In genomic region chr19:5680437-5681368, GRCh38 we compare ENCODE assay signal across 1 cellular context.
TF ChIP-seq lines count a peak whose summit lies in the region.

A gene with protein sequence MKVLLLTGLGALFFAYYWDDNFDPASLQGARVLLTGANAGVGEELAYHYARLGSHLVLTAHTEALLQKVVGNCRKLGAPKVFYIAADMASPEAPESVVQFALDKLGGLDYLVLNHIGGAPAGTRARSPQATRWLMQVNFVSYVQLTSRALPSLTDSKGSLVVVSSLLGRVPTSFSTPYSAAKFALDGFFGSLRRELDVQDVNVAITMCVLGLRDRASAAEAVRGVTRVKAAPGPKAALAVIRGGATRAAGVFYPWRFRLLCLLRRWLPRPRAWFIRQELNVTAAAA (plus strand): TSS chr19:5681027. CDS start chr19:5684833, 3,806 bp downstream.
A gene with protein sequence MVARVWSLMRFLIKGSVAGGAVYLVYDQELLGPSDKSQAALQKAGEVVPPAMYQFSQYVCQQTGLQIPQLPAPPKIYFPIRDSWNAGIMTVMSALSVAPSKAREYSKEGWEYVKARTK (minus strand): TSS chr19:5680516. CDS start chr19:5680486, 30 bp downstream.

TF ChIP-seq in HepG2, 621 proteins besides CTCF, POLR2A, EP300 and RAD21 (continued from another document and continues in another):
- TF ChIP-seq TFE3 (CRISPR knock-in tag; IDR thresholded peaks at IDR 0.05): peak; percentile 56
- no peak for TF ChIP-seq HMG20A (CRISPR knock-in tag; IDR thresholded peaks at IDR 0.05; ENCODE audit: borderline replicate concordance)
- no peak for TF ChIP-seq SOX6 (IDR thresholded peaks at IDR 0.05)
- TF ChIP-seq SOX6 (CRISPR knock-in tag; IDR thresholded peaks at IDR 0.05): no peak; the same call in 1 of the 2 replicates
- TF ChIP-seq, protein P1, sequence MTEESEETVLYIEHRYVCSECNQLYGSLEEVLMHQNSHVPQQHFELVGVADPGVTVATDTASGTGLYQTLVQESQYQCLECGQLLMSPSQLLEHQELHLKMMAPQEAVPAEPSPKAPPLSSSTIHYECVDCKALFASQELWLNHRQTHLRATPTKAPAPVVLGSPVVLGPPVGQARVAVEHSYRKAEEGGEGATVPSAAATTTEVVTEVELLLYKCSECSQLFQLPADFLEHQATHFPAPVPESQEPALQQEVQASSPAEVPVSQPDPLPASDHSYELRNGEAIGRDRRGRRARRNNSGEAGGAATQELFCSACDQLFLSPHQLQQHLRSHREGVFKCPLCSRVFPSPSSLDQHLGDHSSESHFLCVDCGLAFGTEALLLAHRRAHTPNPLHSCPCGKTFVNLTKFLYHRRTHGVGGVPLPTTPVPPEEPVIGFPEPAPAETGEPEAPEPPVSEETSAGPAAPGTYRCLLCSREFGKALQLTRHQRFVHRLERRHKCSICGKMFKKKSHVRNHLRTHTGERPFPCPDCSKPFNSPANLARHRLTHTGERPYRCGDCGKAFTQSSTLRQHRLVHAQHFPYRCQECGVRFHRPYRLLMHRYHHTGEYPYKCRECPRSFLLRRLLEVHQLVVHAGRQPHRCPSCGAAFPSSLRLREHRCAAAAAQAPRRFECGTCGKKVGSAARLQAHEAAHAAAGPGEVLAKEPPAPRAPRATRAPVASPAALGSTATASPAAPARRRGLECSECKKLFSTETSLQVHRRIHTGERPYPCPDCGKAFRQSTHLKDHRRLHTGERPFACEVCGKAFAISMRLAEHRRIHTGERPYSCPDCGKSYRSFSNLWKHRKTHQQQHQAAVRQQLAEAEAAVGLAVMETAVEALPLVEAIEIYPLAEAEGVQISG (CRISPR knock-in tag; IDR thresholded peaks at IDR 0.05): peak; percentile 97
- no peak for TF ChIP-seq ATRX (CRISPR knock-in tag; IDR thresholded peaks at IDR 0.05; ENCODE audit: borderline replicate concordance)
- TF ChIP-seq PPARG (CRISPR knock-in tag; conservative IDR thresholded peaks at IDR 0.05): no peak
- TF ChIP-seq TAF1 (CRISPR knock-in tag; IDR thresholded peaks at IDR 0.05): peak; percentile 66; the same call in 1 of the 2 replicates
- TF ChIP-seq ZFP37 (CRISPR knock-in tag; IDR thresholded peaks at IDR 0.05; ENCODE audit: borderline replicate concordance): no peak
- no peak for TF ChIP-seq CBX5 (CRISPR knock-in tag; IDR thresholded peaks at IDR 0.05; ENCODE audit: borderline replicate concordance)
- TF ChIP-seq, protein P2, sequence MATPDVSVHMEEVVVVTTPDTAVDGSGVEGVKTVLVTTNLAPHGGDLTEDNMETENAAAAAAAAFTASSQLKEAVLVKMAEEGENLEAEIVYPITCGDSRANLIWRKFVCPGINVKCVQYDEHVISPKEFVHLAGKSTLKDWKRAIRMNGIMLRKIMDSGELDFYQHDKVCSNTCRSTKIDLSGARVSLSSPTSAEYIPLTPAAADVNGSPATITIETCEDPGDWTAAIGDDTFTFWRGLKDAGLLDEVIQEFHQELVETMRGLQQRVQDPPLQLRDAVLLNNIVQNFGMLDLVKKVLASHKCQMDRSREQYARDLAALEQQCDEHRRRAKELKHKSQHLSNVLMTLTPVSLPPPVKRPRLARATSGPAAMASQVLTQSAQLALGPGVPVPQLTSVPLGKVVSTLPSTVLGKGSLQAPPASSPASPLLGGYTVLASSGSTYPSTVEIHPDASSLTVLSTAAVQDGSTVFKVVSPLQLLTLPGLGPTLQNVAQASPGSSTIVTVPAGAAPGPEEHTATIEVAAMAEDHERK (CRISPR knock-in tag; IDR thresholded peaks at IDR 0.05; ENCODE audit: low read depth): peak; percentile 81
- TF ChIP-seq ZNF773 (CRISPR knock-in tag; IDR thresholded peaks at IDR 0.05; ENCODE audit: borderline replicate concordance): peak; percentile 37; the same call in 1 of the 2 replicates
- peak; percentile 77 for TF ChIP-seq ZNF605 (CRISPR knock-in tag; IDR thresholded peaks at IDR 0.05)
- TF ChIP-seq DNMT1 (CRISPR knock-in tag; IDR thresholded peaks at IDR 0.05): no peak
- TF ChIP-seq ZNF83 (CRISPR knock-in tag; IDR thresholded peaks at IDR 0.05; ENCODE audit: borderline replicate concordance): no peak
- peak; percentile 97 for TF ChIP-seq ELF1 (CRISPR knock-in tag; IDR thresholded peaks at IDR 0.05)
- TF ChIP-seq ZNF737 (CRISPR knock-in tag; IDR thresholded peaks at IDR 0.05; ENCODE audit: borderline replicate concordance): no peak
- TF ChIP-seq CAMTA2 (CRISPR knock-in tag; IDR thresholded peaks at IDR 0.05; ENCODE audit: borderline replicate concordance): 0 out of 2 replicates have a peak, but pooled peaks have one; percentile 73
- TF ChIP-seq AHDC1 (CRISPR knock-in tag; IDR thresholded peaks at IDR 0.05; ENCODE audit: borderline replicate concordance): 0 out of 2 replicates have a peak, but pooled peaks have one; percentile 9
- TF ChIP-seq GABPB1 (CRISPR knock-in tag; IDR thresholded peaks at IDR 0.05): peak; percentile 98
- no peak for TF ChIP-seq KLF13 (CRISPR knock-in tag; IDR thresholded peaks at IDR 0.05)
- TF ChIP-seq ZNF644 (CRISPR knock-in tag; IDR thresholded peaks at IDR 0.05; ENCODE audit: low read depth): no peak
- TF ChIP-seq ZFP36L2 (CRISPR knock-in tag; IDR thresholded peaks at IDR 0.05): no peak
- TF ChIP-seq TBX2 (CRISPR knock-in tag; IDR thresholded peaks at IDR 0.05; ENCODE audit: borderline replicate concordance): peak; percentile 65; the same call in 1 of the 2 replicates
- TF ChIP-seq ZNF704 (CRISPR knock-in tag; IDR thresholded peaks at IDR 0.05; ENCODE audit: borderline replicate concordance): no peak
- peak; percentile 53 for TF ChIP-seq NFYB (CRISPR knock-in tag; IDR thresholded peaks at IDR 0.05)
- TF ChIP-seq IRF2 (CRISPR knock-in tag; IDR thresholded peaks at IDR 0.05): peak; percentile 95
- TF ChIP-seq ZFY (CRISPR knock-in tag; IDR thresholded peaks at IDR 0.05): peak; percentile 96
- TF ChIP-seq ZNF256 (CRISPR knock-in tag; conservative IDR thresholded peaks at IDR 0.05): no peak; the same call in 1 of the 2 replicates
- TF ChIP-seq ZKSCAN8 (CRISPR knock-in tag; IDR thresholded peaks at IDR 0.05; ENCODE audit: borderline replicate concordance): no peak
- TF ChIP-seq MATR3 (CRISPR knock-in tag; IDR thresholded peaks at IDR 0.05): no peak
- no peak for TF ChIP-seq TERF1 (CRISPR knock-in tag; IDR thresholded peaks at IDR 0.05)
- TF ChIP-seq ZNF383 (CRISPR knock-in tag; IDR thresholded peaks at IDR 0.05; ENCODE audit: borderline replicate concordance): no peak
- TF ChIP-seq ZNF343 (CRISPR knock-in tag; IDR thresholded peaks at IDR 0.05): no peak
- no peak for TF ChIP-seq CC2D1A (CRISPR knock-in tag; IDR thresholded peaks at IDR 0.05)
- TF ChIP-seq ZNF879 (CRISPR knock-in tag; IDR thresholded peaks at IDR 0.05): no peak
- no peak for TF ChIP-seq ZBTB3 (CRISPR knock-in tag; IDR thresholded peaks at IDR 0.05; ENCODE audit: borderline replicate concordance, low read depth)
- no peak for TF ChIP-seq GTF3A (CRISPR knock-in tag; conservative IDR thresholded peaks at IDR 0.05)
- no peak; the same call in 1 of the 2 replicates for TF ChIP-seq ISL2 (CRISPR knock-in tag; IDR thresholded peaks at IDR 0.05)
- TF ChIP-seq HHEX (CRISPR knock-in tag; IDR thresholded peaks at IDR 0.05): no peak
- no peak; the same call in 1 of the 2 replicates for TF ChIP-seq SALL2 (CRISPR knock-in tag; IDR thresholded peaks at IDR 0.05)
- 0 out of 2 replicates have a peak, but pooled peaks have one; percentile 19 for TF ChIP-seq ZNF784 (CRISPR knock-in tag; IDR thresholded peaks at IDR 0.05; ENCODE audit: borderline replicate concordance)
- no peak for TF ChIP-seq FIP1L1 (IDR thresholded peaks at IDR 0.05; ENCODE audit: borderline replicate concordance, insufficient read depth, low read depth, low read length)
- TF ChIP-seq NCOA1 (CRISPR knock-in tag; IDR thresholded peaks at IDR 0.05): no peak
- TF ChIP-seq ZNF562 (CRISPR knock-in tag; IDR thresholded peaks at IDR 0.05; ENCODE audit: borderline replicate concordance): no peak
- TF ChIP-seq, protein P3, sequence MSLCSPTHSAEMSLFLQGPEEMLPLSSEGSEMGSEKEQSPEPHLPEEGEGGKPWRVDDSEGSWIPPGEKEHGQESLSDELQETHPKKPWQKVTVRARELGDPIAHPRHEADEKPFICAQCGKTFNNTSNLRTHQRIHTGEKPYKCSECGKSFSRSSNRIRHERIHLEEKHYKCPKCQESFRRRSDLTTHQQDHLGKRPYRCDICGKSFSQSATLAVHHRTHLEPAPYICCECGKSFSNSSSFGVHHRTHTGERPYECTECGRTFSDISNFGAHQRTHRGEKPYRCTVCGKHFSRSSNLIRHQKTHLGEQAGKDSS (CRISPR knock-in tag; IDR thresholded peaks at IDR 0.05; ENCODE audit: borderline replicate concordance, low read depth): no peak; the same call in 1 of the 2 replicates
- TF ChIP-seq MTF1 (CRISPR knock-in tag; IDR thresholded peaks at IDR 0.05): no peak; the same call in 1 of the 2 replicates
- no peak for TF ChIP-seq KLF11 (CRISPR knock-in tag; IDR thresholded peaks at IDR 0.05)
